Comparison of ENCODE assay signal across 1 cellular context in the genomic region with DNA sequence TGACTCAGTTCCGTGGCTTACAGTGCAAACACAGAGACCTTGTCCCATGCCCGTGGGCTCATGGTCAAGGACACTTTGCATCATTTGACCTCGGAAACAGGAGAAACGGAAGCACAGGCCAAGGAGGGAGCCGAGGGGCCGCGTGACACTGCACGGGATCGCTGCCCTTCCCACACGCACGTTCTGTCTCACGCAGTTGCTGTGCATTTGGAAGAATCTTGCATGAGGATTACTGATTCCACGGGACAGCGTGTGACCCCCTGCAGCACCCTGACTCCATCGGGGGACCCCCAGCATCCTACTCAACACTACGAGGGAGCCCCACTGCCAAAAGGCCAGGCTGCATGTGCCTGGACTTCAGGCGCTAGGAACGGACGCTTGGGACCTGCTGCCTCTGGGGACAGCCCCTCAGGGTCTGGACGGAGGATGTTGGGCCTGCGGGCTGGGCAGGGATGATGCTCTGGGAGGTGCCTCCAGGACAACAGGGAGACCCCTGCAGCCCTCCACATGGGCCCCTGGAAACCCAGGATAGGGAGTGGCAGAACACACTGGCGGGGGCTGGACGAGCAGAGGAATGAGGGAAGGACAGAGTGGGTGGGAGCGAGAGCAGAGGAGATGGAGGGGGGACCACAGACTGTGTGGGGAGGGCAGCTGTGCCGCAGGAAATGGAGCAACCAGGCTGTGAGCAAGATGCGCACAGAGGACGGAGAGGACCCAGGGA.
TF ChIP-seq lines count a peak whose summit lies in the region.

No MANE protein-coding gene starts in this region.

TF ChIP-seq in HepG2, 621 proteins besides CTCF, POLR2A, EP300 and RAD21 (continued from another document and continues in another):
- TF ChIP-seq ZNF446 (CRISPR knock-in tag; IDR thresholded peaks at IDR 0.05) (no peak), ZNF205 (CRISPR knock-in tag; IDR thresholded peaks at IDR 0.05) (no peak), ZBTB38 (CRISPR knock-in tag; IDR thresholded peaks at IDR 0.05) (peak; percentile 67; the same call in 1 of the 2 replicates), CENPT (CRISPR knock-in tag; IDR thresholded peaks at IDR 0.05; ENCODE audit: low read depth) (no peak), ZKSCAN1 (IDR thresholded peaks at IDR 0.05; ENCODE audit: low read length) (no peak), ZNF550 (CRISPR knock-in tag; IDR thresholded peaks at IDR 0.05; ENCODE audit: borderline replicate concordance) (no peak), NCOR1 (IDR thresholded peaks at IDR 0.05; ENCODE audit: borderline replicate concordance, low read length) (no peak), FOXC1 (CRISPR knock-in tag; IDR thresholded peaks at IDR 0.05; ENCODE audit: borderline replicate concordance) (no peak), NR1H2 (CRISPR knock-in tag; IDR thresholded peaks at IDR 0.05; ENCODE audit: borderline replicate concordance, low read depth) (0 out of 2 replicates have a peak, but pooled peaks have one; percentile 45), POGZ (CRISPR knock-in tag; IDR thresholded peaks at IDR 0.05) (peak; percentile 27; the same call in 1 of the 2 replicates), MEF2D (CRISPR knock-in tag; IDR thresholded peaks at IDR 0.05) (peak; percentile 56), TSC22D2 (CRISPR knock-in tag; IDR thresholded peaks at IDR 0.05; ENCODE audit: borderline replicate concordance) (no peak), IKZF1 (IDR thresholded peaks at IDR 0.05) (no peak), ZNF552 (CRISPR knock-in tag; IDR thresholded peaks at IDR 0.05; ENCODE audit: borderline replicate concordance) (0 out of 2 replicates have a peak, but pooled peaks have one; percentile 23), ZNF382 (CRISPR knock-in tag; IDR thresholded peaks at IDR 0.05; ENCODE audit: borderline replicate concordance) (no peak), ZNF724P (CRISPR knock-in tag; IDR thresholded peaks at IDR 0.05; ENCODE audit: borderline replicate concordance) (no peak; the same call in 1 of the 2 replicates), KDM5B (CRISPR knock-in tag; IDR thresholded peaks at IDR 0.05; ENCODE audit: borderline replicate concordance) (peak; percentile 34; the same call in 1 of the 2 replicates), ZMAT3 (CRISPR knock-in tag; conservative IDR thresholded peaks at IDR 0.05) (no peak), ZNF776 (CRISPR knock-in tag; IDR thresholded peaks at IDR 0.05) (no peak), PHF21A (CRISPR knock-in tag; IDR thresholded peaks at IDR 0.05) (peak; percentile 54; the same call in 1 of the 2 replicates)
- TF ChIP-seq, protein P1, sequence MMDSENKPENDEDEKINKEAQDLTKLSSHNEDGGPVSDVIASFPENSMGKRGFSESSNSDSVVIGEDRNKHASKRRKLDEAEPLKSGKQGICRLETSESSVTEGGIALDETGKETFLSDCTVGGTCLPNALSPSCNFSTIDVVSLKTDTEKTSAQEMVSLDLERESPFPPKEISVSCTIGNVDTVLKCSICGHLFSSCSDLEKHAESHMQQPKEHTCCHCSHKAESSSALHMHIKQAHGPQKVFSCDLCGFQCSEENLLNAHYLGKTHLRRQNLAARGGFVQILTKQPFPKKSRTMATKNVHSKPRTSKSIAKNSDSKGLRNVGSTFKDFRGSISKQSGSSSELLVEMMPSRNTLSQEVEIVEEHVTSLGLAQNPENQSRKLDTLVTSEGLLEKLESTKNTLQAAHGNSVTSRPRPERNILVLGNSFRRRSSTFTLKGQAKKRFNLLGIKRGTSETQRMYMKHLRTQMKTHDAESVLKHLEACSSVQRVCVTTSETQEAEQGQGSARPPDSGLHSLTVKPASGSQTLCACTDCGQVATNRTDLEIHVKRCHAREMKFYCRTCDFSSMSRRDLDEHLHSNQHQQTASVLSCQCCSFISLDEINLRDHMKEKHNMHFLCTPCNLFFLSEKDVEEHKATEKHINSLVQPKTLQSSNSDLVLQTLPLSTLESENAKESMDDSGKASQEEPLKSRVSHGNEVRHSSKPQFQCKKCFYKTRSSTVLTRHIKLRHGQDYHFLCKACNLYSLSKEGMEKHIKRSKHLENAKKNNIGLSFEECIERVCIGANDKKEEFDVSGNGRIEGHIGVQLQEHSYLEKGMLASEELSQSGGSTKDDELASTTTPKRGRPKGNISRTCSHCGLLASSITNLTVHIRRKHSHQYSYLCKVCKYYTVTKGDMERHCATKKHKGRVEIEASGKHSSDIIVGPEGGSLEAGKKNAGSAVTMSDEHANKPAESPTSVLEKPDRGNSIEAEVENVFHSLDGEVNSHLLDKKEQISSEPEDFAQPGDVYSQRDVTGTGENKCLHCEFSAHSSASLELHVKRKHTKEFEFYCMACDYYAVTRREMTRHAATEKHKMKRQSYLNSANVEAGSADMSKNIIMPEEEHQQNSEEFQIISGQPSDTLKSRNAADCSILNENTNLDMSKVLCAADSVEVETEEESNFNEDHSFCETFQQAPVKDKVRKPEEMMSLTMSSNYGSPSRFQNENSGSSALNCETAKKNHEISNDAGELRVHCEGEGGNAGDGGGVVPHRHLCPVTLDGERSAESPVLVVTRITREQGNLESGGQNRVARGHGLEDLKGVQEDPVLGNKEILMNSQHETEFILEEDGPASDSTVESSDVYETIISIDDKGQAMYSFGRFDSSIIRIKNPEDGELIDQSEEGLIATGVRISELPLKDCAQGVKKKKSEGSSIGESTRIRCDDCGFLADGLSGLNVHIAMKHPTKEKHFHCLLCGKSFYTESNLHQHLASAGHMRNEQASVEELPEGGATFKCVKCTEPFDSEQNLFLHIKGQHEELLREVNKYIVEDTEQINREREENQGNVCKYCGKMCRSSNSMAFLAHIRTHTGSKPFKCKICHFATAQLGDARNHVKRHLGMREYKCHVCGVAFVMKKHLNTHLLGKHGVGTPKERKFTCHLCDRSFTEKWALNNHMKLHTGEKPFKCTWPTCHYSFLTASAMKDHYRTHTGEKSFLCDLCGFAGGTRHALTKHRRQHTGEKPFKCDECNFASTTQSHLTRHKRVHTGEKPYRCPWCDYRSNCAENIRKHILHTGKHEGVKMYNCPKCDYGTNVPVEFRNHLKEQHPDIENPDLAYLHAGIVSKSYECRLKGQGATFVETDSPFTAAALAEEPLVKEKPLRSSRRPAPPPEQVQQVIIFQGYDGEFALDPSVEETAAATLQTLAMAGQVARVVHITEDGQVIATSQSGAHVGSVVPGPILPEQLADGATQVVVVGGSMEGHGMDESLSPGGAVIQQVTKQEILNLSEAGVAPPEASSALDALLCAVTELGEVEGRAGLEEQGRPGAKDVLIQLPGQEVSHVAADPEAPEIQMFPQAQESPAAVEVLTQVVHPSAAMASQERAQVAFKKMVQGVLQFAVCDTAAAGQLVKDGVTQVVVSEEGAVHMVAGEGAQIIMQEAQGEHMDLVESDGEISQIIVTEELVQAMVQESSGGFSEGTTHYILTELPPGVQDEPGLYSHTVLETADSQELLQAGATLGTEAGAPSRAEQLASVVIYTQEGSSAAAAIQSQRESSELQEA (CRISPR knock-in tag; IDR thresholded peaks at IDR 0.05; ENCODE audit: not compliant biosample characterization) = peak; percentile 21
- TF ChIP-seq, protein P2, sequence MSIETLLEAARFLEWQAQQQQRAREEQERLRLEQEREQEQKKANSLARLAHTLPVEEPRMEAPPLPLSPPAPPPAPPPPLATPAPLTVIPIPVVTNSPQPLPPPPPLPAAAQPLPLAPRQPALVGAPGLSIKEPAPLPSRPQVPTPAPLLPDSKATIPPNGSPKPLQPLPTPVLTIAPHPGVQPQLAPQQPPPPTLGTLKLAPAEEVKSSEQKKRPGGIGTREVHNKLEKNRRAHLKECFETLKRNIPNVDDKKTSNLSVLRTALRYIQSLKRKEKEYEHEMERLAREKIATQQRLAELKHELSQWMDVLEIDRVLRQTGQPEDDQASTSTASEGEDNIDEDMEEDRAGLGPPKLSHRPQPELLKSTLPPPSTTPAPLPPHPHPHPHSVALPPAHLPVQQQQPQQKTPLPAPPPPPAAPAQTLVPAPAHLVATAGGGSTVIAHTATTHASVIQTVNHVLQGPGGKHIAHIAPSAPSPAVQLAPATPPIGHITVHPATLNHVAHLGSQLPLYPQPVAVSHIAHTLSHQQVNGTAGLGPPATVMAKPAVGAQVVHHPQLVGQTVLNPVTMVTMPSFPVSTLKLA (IDR thresholded peaks at IDR 0.05) = no peak
- TF ChIP-seq, protein P3, sequence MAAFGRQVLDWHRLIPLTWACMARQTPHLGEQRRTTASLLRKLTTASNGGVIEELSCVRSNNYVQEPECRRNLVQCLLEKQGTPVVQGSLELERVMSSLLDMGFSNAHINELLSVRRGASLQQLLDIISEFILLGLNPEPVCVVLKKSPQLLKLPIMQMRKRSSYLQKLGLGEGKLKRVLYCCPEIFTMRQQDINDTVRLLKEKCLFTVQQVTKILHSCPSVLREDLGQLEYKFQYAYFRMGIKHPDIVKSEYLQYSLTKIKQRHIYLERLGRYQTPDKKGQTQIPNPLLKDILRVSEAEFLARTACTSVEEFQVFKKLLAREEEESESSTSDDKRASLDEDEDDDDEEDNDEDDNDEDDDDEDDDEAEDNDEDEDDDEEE (CRISPR knock-in tag; IDR thresholded peaks at IDR 0.05) = 0 out of 2 replicates have a peak, but pooled peaks have one; percentile 4
- TF ChIP-seq, protein P4, sequence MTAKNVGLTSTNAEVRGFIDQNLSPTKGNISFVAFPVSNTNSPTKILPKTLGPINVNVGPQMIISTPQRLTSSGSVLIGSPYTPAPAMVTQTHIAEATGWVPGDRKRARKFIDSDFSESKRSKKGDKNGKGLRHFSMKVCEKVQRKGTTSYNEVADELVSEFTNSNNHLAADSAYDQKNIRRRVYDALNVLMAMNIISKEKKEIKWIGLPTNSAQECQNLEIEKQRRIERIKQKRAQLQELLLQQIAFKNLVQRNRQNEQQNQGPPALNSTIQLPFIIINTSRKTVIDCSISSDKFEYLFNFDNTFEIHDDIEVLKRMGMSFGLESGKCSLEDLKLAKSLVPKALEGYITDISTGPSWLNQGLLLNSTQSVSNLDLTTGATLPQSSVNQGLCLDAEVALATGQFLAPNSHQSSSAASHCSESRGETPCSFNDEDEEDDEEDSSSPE (CRISPR knock-in tag; IDR thresholded peaks at IDR 0.05) = no peak
- TF ChIP-seq, protein P5, sequence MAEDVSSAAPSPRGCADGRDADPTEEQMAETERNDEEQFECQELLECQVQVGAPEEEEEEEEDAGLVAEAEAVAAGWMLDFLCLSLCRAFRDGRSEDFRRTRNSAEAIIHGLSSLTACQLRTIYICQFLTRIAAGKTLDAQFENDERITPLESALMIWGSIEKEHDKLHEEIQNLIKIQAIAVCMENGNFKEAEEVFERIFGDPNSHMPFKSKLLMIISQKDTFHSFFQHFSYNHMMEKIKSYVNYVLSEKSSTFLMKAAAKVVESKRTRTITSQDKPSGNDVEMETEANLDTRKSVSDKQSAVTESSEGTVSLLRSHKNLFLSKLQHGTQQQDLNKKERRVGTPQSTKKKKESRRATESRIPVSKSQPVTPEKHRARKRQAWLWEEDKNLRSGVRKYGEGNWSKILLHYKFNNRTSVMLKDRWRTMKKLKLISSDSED (CRISPR knock-in tag; IDR thresholded peaks at IDR 0.05) = no peak
- TF ChIP-seq, protein P6, sequence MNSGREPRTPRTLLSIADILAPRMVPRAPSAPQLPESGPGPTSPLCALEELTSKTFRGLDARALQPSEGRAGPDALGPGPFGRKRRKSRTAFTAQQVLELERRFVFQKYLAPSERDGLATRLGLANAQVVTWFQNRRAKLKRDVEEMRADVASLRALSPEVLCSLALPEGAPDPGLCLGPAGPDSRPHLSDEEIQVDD (CRISPR knock-in tag; IDR thresholded peaks at IDR 0.05; ENCODE audit: borderline replicate concordance) = no peak
- TF ChIP-seq, protein P7, sequence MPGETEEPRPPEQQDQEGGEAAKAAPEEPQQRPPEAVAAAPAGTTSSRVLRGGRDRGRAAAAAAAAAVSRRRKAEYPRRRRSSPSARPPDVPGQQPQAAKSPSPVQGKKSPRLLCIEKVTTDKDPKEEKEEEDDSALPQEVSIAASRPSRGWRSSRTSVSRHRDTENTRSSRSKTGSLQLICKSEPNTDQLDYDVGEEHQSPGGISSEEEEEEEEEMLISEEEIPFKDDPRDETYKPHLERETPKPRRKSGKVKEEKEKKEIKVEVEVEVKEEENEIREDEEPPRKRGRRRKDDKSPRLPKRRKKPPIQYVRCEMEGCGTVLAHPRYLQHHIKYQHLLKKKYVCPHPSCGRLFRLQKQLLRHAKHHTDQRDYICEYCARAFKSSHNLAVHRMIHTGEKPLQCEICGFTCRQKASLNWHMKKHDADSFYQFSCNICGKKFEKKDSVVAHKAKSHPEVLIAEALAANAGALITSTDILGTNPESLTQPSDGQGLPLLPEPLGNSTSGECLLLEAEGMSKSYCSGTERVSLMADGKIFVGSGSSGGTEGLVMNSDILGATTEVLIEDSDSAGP (CRISPR knock-in tag; IDR thresholded peaks at IDR 0.05; ENCODE audit: borderline replicate concordance) = peak; percentile 72
- TF ChIP-seq, protein P8, sequence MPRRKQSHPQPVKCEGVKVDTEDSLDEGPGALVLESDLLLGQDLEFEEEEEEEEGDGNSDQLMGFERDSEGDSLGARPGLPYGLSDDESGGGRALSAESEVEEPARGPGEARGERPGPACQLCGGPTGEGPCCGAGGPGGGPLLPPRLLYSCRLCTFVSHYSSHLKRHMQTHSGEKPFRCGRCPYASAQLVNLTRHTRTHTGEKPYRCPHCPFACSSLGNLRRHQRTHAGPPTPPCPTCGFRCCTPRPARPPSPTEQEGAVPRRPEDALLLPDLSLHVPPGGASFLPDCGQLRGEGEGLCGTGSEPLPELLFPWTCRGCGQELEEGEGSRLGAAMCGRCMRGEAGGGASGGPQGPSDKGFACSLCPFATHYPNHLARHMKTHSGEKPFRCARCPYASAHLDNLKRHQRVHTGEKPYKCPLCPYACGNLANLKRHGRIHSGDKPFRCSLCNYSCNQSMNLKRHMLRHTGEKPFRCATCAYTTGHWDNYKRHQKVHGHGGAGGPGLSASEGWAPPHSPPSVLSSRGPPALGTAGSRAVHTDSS (CRISPR knock-in tag; conservative IDR thresholded peaks at IDR 0.05) = no peak
- TF ChIP-seq, protein P9, sequence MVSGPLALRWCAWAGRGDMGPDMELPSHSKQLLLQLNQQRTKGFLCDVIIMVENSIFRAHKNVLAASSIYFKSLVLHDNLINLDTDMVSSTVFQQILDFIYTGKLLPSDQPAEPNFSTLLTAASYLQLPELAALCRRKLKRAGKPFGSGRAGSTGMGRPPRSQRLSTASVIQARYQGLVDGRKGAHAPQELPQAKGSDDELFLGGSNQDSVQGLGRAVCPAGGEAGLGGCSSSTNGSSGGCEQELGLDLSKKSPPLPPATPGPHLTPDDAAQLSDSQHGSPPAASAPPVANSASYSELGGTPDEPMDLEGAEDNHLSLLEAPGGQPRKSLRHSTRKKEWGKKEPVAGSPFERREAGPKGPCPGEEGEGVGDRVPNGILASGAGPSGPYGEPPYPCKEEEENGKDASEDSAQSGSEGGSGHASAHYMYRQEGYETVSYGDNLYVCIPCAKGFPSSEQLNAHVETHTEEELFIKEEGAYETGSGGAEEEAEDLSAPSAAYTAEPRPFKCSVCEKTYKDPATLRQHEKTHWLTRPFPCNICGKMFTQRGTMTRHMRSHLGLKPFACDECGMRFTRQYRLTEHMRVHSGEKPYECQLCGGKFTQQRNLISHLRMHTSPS (CRISPR knock-in tag; IDR thresholded peaks at IDR 0.05; ENCODE audit: low read depth) = 0 out of 2 replicates have a peak, but pooled peaks have one; percentile 38
- TF ChIP-seq, protein P10, sequence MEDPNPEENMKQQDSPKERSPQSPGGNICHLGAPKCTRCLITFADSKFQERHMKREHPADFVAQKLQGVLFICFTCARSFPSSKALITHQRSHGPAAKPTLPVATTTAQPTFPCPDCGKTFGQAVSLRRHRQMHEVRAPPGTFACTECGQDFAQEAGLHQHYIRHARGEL (CRISPR knock-in tag; IDR thresholded peaks at IDR 0.05) = 0 out of 2 replicates have a peak, but pooled peaks have one; percentile 74
- TF ChIP-seq, protein P11, sequence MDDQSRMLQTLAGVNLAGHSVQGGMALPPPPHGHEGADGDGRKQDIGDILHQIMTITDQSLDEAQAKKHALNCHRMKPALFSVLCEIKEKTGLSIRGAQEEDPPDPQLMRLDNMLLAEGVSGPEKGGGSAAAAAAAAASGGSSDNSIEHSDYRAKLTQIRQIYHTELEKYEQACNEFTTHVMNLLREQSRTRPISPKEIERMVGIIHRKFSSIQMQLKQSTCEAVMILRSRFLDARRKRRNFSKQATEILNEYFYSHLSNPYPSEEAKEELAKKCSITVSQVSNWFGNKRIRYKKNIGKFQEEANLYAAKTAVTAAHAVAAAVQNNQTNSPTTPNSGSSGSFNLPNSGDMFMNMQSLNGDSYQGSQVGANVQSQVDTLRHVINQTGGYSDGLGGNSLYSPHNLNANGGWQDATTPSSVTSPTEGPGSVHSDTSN (CRISPR knock-in tag; IDR thresholded peaks at IDR 0.05; ENCODE audit: borderline replicate concordance) = no peak
